ENCODE assay signal across 31 cellular contexts in the genomic region with DNA sequence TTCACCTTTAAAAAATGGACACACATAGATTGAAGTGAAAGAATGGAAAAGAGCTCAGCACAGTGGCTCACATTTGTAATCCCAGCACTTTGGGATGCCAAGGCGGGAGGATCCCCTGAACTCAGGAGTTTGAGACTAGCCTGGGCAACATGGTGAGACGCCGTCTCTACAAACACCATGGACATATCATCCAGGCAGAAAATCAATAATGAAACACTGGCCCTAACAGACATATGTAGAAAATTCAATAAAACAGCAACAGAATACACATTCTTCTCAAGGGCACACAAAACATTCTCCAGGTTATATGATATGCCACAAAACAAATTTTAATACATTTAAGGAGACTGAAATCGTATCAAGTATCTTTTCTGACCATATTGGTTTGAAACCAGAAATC.
"Had no signal": no experiment of that assay in that cellular context is flagged by ENCODE, and none has a peak within 500 bp of the region (broad histone marks: within the 10 kb centered on the region; RNA-seq: fewer than 3 reads in every experiment).

No MANE protein-coding gene starts in this region.

- H3K27ac ChIP-seq: ascending aorta, breast epithelium, cardiac muscle cell, coronary artery, esophagus muscularis mucosa, foreskin keratinocyte, gastrocnemius medialis, heart left ventricle had no signal

- H3K27ac Mint-ChIP-seq: activated CD4-positive, alpha-beta memory T cell treated with anti-CD3 and anti-CD28 coated beads for 36 hours; activated CD4-positive, alpha-beta T cell treated with anti-CD3 and anti-CD28 coated beads for 36 hours; activated CD4-positive, alpha-beta T cell treated with anti-CD3 and anti-CD28 coated beads, Interleukin-2, amount 10 ng/mL, durations not matched to agents 24 days and 14 days; activated CD8-positive, alpha-beta memory T cell treated with anti-CD3 and anti-CD28 coated beads, Interleukin-2, amount 10 ng/mL, durations not matched to agents 7 days and 5 days; activated CD8-positive, alpha-beta T cell treated with anti-CD3 and anti-CD28 coated beads, Interleukin-2, amount 10 ng/mL, durations not matched to agents 7 days and 5 days; activated T-cell treated with anti-CD3 and anti-CD28 coated beads, Interleukin-2, amount 50 U/mL, for 24 hours; activated T-helper 17 cell treated with anti-CD3 and anti-CD28 coated beads, Interleukin-2, amount 50 U/mL, for 72 hours; brain had no signal

- H3K36me3 ChIP-seq: breast epithelium had no signal

- H3K4me3 ChIP-seq: ascending aorta, breast epithelium, cardiac muscle cell, coronary artery, esophagus muscularis mucosa, gastrocnemius medialis, heart left ventricle had no signal

- H3K9me3 Mint-ChIP-seq: activated CD4-positive, alpha-beta memory T cell treated with anti-CD3 and anti-CD28 coated beads for 36 hours; activated T-cell treated with anti-CD3 and anti-CD28 coated beads, Interleukin-2, amount 50 U/mL, for 24 hours; activated T-helper 17 cell treated with anti-CD3 and anti-CD28 coated beads, Interleukin-2, amount 50 U/mL, for 72 hours had no signal

- H3K27me3 ChIP-seq: ascending aorta, breast epithelium, cardiac muscle cell, esophagus muscularis mucosa, foreskin keratinocyte, gastrocnemius medialis, heart left ventricle had no signal

- H3K4me3 Mint-ChIP-seq: activated CD4-positive, alpha-beta memory T cell treated with anti-CD3 and anti-CD28 coated beads for 36 hours; activated CD4-positive, alpha-beta T cell treated with anti-CD3 and anti-CD28 coated beads for 36 hours; activated CD4-positive, alpha-beta T cell treated with anti-CD3 and anti-CD28 coated beads, Interleukin-2, amount 10 ng/mL, durations not matched to agents 24 days and 14 days; activated CD8-positive, alpha-beta memory T cell treated with anti-CD3 and anti-CD28 coated beads, Interleukin-2, amount 10 ng/mL, durations not matched to agents 7 days and 5 days; activated CD8-positive, alpha-beta T cell treated with anti-CD3 and anti-CD28 coated beads, Interleukin-2, amount 10 ng/mL, durations not matched to agents 7 days and 5 days; activated T-cell treated with anti-CD3 and anti-CD28 coated beads, Interleukin-2, amount 50 U/mL, for 24 hours; activated T-helper 17 cell treated with anti-CD3 and anti-CD28 coated beads, Interleukin-2, amount 50 U/mL, for 72 hours; brain; effector memory CD8-positive, alpha-beta T cell had no signal

- ATAC-seq: activated CD4-positive, alpha-beta T cell treated with anti-CD3 and anti-CD28 coated beads for 36 hours; activated CD8-positive, alpha-beta memory T cell treated with anti-CD3 and anti-CD28 coated beads, Interleukin-2, amount 10 ng/mL, durations not matched to agents 7 days and 5 days; activated CD8-positive, alpha-beta T cell treated with anti-CD3 and anti-CD28 coated beads, Interleukin-2, amount 10 ng/mL, durations not matched to agents 7 days and 5 days; activated T-helper 17 cell treated with anti-CD3 and anti-CD28 coated beads, Interleukin-2, amount 50 U/mL, for 72 hours; effector memory CD8-positive, alpha-beta T cell; foreskin keratinocyte; gastrocnemius medialis; heart left ventricle had no signal

- H3K9me3 ChIP-seq: ascending aorta, breast epithelium, esophagus muscularis mucosa, gastrocnemius medialis, heart left ventricle had no signal

- DNase-seq: activated CD4-positive, alpha-beta memory T cell treated with anti-CD3 and anti-CD28 coated beads for 36 hours; activated CD4-positive, alpha-beta T cell treated with anti-CD3 and anti-CD28 coated beads for 36 hours; activated CD4-positive, alpha-beta T cell treated with anti-CD3 and anti-CD28 coated beads, Interleukin-2, amount 10 ng/mL, durations not matched to agents 24 days and 14 days; activated CD4-positive, CD25-positive, alpha-beta regulatory T cell; activated CD4-positive, CD25-positive, alpha-beta regulatory T cell treated with anti-CD3 and anti-CD28 coated beads, Interleukin-2, amount 50 U/mL, for 72 hours; activated CD8-positive, alpha-beta memory T cell treated with anti-CD3 and anti-CD28 coated beads, Interleukin-2, amount 10 ng/mL, durations not matched to agents 7 days and 5 days; activated CD8-positive, alpha-beta memory T cell treated with anti-CD3 and anti-CD28 coated beads, Interleukin-2, amount 50 U/mL, for 4 hours; activated CD8-positive, alpha-beta T cell treated with anti-CD3 and anti-CD28 coated beads, Interleukin-2, amount 10 ng/mL, durations not matched to agents 7 days and 5 days; activated effector memory CD4-positive, alpha-beta T cell treated with Interleukin-2 at 50 U/mL for 16 hours; activated gamma-delta T cell treated with Interleukin-2 at 50 U/mL for 16 hours; activated naive CD4-positive, alpha-beta T cell treated with anti-CD3 and anti-CD28 coated beads, Interleukin-2, amount 50 U/mL, for 16 hours; activated naive CD4-positive, alpha-beta T cell treated with Interleukin-2 at 50 U/mL for 16 hours; activated T-cell treated with anti-CD3 and anti-CD28 coated beads, Interleukin-2, amount 50 U/mL, for 24 hours; central memory CD4-positive, alpha-beta T cell; dermis blood vessel endothelial cell; effector CD4-positive, alpha-beta T cell; effector memory CD8-positive, alpha-beta T cell; erythroblast; foreskin keratinocyte; gastrocnemius medialis; glutamatergic neuron; heart left ventricle; T-helper 1 cell had no signal

- H3K27me3 Mint-ChIP-seq: activated CD4-positive, alpha-beta memory T cell treated with anti-CD3 and anti-CD28 coated beads for 36 hours; activated CD4-positive, alpha-beta T cell treated with anti-CD3 and anti-CD28 coated beads for 36 hours; activated CD4-positive, alpha-beta T cell treated with anti-CD3 and anti-CD28 coated beads, Interleukin-2, amount 10 ng/mL, durations not matched to agents 24 days and 14 days; activated CD8-positive, alpha-beta memory T cell treated with anti-CD3 and anti-CD28 coated beads, Interleukin-2, amount 10 ng/mL, durations not matched to agents 7 days and 5 days; activated naive CD8-positive, alpha-beta T cell; activated T-cell treated with anti-CD3 and anti-CD28 coated beads, Interleukin-2, amount 50 U/mL, for 24 hours; activated T-helper 17 cell treated with anti-CD3 and anti-CD28 coated beads, Interleukin-2, amount 50 U/mL, for 72 hours; effector memory CD8-positive, alpha-beta T cell had no signal

- H3K4me1 Mint-ChIP-seq: brain had no signal

- H3K4me1 ChIP-seq: ascending aorta, breast epithelium, foreskin keratinocyte, gastrocnemius medialis had no signal
